Comparison of ENCODE assay signal across 2 cellular contexts in the genomic region with DNA sequence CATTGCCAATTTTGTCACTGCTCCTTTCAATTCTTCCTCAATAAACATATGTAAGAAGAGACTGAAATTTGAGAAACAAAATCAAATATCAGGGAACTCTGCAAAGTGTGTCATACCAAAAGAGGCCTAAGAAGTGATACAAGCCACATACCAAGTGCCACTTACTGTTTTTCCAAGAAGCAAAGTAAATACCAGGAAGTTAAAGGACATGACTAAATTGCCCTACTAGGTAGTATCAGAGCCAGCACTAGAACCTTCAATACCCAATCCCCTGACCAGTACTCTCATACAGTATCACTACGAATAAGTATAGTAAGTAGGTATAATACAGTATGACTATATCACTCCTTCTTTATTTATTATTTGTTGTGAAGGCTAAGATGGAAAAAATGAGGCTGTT.
TF ChIP-seq lines count a peak whose summit lies in the region.

No MANE protein-coding gene starts in this region.

TF ChIP-seq in A549, 52 proteins besides CTCF, POLR2A, EP300 and RAD21 (continued from another document):
- TF ChIP-seq, protein P1, sequence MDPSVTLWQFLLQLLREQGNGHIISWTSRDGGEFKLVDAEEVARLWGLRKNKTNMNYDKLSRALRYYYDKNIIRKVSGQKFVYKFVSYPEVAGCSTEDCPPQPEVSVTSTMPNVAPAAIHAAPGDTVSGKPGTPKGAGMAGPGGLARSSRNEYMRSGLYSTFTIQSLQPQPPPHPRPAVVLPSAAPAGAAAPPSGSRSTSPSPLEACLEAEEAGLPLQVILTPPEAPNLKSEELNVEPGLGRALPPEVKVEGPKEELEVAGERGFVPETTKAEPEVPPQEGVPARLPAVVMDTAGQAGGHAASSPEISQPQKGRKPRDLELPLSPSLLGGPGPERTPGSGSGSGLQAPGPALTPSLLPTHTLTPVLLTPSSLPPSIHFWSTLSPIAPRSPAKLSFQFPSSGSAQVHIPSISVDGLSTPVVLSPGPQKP (IDR thresholded peaks at IDR 0.05; ENCODE audit: low read depth, low read length), result no peak
- TF ChIP-seq KDM1A (IDR thresholded peaks at IDR 0.05; ENCODE audit: low read depth) (no peak), NFE2L2 (conservative IDR thresholded peaks at IDR 0.05; ENCODE audit: low read length) (no peak), ZSCAN20 (CRISPR knock-in tag; IDR thresholded peaks at IDR 0.05) (no peak), HDAC2 (IDR thresholded peaks at IDR 0.05) (no peak)
- TF ChIP-seq, protein P2, sequence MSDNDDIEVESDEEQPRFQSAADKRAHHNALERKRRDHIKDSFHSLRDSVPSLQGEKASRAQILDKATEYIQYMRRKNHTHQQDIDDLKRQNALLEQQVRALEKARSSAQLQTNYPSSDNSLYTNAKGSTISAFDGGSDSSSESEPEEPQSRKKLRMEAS (IDR thresholded peaks at IDR 0.05), result no peak

TF ChIP-seq in GM23338, 12 proteins besides CTCF, POLR2A, EP300 and RAD21 (continued from another document):
- TF ChIP-seq, protein P3, sequence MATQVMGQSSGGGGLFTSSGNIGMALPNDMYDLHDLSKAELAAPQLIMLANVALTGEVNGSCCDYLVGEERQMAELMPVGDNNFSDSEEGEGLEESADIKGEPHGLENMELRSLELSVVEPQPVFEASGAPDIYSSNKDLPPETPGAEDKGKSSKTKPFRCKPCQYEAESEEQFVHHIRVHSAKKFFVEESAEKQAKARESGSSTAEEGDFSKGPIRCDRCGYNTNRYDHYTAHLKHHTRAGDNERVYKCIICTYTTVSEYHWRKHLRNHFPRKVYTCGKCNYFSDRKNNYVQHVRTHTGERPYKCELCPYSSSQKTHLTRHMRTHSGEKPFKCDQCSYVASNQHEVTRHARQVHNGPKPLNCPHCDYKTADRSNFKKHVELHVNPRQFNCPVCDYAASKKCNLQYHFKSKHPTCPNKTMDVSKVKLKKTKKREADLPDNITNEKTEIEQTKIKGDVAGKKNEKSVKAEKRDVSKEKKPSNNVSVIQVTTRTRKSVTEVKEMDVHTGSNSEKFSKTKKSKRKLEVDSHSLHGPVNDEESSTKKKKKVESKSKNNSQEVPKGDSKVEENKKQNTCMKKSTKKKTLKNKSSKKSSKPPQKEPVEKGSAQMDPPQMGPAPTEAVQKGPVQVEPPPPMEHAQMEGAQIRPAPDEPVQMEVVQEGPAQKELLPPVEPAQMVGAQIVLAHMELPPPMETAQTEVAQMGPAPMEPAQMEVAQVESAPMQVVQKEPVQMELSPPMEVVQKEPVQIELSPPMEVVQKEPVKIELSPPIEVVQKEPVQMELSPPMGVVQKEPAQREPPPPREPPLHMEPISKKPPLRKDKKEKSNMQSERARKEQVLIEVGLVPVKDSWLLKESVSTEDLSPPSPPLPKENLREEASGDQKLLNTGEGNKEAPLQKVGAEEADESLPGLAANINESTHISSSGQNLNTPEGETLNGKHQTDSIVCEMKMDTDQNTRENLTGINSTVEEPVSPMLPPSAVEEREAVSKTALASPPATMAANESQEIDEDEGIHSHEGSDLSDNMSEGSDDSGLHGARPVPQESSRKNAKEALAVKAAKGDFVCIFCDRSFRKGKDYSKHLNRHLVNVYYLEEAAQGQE (IDR thresholded peaks at IDR 0.05; ENCODE audit: unreplicated experiment), result no peak
- TF ChIP-seq, protein P4, sequence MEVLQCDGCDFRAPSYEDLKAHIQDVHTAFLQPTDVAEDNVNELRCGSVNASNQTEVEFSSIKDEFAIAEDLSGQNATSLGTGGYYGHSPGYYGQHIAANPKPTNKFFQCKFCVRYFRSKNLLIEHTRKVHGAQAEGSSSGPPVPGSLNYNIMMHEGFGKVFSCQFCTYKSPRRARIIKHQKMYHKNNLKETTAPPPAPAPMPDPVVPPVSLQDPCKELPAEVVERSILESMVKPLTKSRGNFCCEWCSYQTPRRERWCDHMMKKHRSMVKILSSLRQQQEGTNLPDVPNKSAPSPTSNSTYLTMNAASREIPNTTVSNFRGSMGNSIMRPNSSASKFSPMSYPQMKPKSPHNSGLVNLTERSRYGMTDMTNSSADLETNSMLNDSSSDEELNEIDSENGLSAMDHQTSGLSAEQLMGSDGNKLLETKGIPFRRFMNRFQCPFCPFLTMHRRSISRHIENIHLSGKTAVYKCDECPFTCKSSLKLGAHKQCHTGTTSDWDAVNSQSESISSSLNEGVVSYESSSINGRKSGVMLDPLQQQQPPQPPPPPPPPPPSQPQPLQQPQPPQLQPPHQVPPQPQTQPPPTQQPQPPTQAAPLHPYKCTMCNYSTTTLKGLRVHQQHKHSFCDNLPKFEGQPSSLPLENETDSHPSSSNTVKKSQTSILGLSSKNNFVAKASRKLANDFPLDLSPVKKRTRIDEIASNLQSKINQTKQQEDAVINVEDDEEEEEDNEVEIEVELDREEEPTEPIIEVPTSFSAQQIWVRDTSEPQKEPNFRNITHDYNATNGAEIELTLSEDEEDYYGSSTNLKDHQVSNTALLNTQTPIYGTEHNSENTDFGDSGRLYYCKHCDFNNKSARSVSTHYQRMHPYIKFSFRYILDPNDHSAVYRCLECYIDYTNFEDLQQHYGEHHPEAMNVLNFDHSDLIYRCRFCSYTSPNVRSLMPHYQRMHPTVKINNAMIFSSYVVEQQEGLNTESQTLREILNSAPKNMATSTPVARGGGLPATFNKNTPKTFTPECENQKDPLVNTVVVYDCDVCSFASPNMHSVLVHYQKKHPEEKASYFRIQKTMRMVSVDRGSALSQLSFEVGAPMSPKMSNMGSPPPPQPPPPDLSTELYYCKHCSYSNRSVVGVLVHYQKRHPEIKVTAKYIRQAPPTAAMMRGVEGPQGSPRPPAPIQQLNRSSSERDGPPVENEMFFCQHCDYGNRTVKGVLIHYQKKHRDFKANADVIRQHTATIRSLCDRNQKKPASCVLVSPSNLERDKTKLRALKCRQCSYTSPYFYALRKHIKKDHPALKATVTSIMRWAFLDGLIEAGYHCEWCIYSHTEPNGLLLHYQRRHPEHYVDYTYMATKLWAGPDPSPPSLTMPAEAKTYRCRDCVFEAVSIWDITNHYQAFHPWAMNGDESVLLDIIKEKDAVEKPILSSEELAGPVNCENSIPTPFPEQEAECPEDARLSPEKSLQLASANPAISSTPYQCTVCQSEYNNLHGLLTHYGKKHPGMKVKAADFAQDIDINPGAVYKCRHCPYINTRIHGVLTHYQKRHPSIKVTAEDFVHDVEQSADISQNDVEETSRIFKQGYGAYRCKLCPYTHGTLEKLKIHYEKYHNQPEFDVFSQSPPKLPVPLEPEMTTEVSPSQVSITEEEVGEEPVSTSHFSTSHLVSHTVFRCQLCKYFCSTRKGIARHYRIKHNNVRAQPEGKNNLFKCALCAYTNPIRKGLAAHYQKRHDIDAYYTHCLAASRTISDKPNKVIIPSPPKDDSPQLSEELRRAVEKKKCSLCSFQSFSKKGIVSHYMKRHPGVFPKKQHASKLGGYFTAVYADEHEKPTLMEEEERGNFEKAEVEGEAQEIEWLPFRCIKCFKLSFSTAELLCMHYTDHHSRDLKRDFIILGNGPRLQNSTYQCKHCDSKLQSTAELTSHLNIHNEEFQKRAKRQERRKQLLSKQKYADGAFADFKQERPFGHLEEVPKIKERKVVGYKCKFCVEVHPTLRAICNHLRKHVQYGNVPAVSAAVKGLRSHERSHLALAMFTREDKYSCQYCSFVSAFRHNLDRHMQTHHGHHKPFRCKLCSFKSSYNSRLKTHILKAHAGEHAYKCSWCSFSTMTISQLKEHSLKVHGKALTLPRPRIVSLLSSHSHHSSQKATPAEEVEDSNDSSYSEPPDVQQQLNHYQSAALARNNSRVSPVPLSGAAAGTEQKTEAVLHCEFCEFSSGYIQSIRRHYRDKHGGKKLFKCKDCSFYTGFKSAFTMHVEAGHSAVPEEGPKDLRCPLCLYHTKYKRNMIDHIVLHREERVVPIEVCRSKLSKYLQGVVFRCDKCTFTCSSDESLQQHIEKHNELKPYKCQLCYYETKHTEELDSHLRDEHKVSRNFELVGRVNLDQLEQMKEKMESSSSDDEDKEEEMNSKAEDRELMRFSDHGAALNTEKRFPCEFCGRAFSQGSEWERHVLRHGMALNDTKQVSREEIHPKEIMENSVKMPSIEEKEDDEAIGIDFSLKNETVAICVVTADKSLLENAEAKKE (CRISPR knock-in tag; IDR thresholded peaks at IDR 0.05), result no peak
- TF ChIP-seq JUNB (IDR thresholded peaks at IDR 0.05; ENCODE audit: unreplicated experiment), result no peak
- no peak for TF ChIP-seq CREB1 (CRISPR knock-in tag; IDR thresholded peaks at IDR 0.05; ENCODE audit: low read depth)
- TF ChIP-seq, protein P5, sequence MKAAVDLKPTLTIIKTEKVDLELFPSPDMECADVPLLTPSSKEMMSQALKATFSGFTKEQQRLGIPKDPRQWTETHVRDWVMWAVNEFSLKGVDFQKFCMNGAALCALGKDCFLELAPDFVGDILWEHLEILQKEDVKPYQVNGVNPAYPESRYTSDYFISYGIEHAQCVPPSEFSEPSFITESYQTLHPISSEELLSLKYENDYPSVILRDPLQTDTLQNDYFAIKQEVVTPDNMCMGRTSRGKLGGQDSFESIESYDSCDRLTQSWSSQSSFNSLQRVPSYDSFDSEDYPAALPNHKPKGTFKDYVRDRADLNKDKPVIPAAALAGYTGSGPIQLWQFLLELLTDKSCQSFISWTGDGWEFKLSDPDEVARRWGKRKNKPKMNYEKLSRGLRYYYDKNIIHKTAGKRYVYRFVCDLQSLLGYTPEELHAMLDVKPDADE (IDR thresholded peaks at IDR 0.05), result no peak
- no peak for TF ChIP-seq POLR2AphosphoS5 (IDR thresholded peaks at IDR 0.05; ENCODE audit: low read depth)
- no peak for TF ChIP-seq EZH2 (IDR thresholded peaks at IDR 0.05; ENCODE audit: low read depth, unreplicated experiment)
- no peak for TF ChIP-seq EZH2phosphoT487 (IDR thresholded peaks at IDR 0.05; ENCODE audit: unreplicated experiment)
- no peak for TF ChIP-seq NANOG (IDR thresholded peaks at IDR 0.05; ENCODE audit: borderline replicate concordance)
- TF ChIP-seq ZNF331 (CRISPR knock-in tag; IDR thresholded peaks at IDR 0.05; ENCODE audit: low read depth), result no peak
